9 cellular contexts compared by ENCODE assay signal in the genomic region with DNA sequence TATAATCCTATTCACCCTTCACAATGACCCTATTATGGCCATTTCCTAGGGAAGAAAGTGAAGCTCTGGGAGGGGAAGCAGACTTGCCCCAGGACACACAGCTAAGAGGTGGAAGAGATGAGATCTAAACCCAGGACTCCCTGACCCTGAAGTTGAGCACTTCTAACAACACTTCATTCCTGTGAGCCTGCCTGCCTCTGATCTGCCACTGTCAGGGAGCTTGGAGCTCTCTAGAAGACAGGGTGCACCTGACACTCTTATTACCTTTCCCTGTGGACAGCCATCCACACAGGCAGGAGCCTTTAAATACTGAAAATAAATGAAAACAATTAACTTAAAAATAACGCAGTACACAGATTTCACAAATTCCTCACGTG. TPM values are rescaled to one million over a fixed set of nuclear protein-coding genes. Genes with fewer than 3 reads are reported as not detected.
A peak's percentile ranks its signal among the peaks of the same experiment; 100 is the strongest.
DNase-seq lines count a peak whose midpoint lies in the region; ATAC-seq, FAIRE-seq and TF ChIP-seq lines count a peak whose summit lies in the region.
"Had no signal": no experiment of that assay in that cellular context is flagged by ENCODE, and none has a peak within 500 bp of the region (broad histone marks: within the 10 kb centered on the region; RNA-seq: fewer than 3 reads in every experiment).

No MANE protein-coding gene starts in this region.

- DNase-seq in GM12865 (ENCODE audit: low read depth) = no peak
- DNase-seq in OCI-M1 (lab: John Stamatoyannopoulos, UW) = peak; percentile 44
- no peak for DNase-seq in epithelial cell of esophagus (ENCODE audit: low read depth)
- DNase-seq in osteoblast (ENCODE audit: insufficient read length, low spot score, missing footprints) = no peak
- DNase-seq in DMS153 (lab: John Stamatoyannopoulos, UW) = no peak
- DNase-seq in GM12892 (ENCODE audit: insufficient read length) = no peak
- DNase-seq in AML-193 (lab: John Stamatoyannopoulos, UW) = no peak

- peak overlapping the region; percentile 90 for H3K4me3 ChIP-seq in GM12865 (ENCODE audit: low read depth, low read length)
- peak overlapping the region; percentile 95 for H3K4me3 ChIP-seq in epithelial cell of esophagus (ENCODE audit: low read length)
- H3K4me3 ChIP-seq in osteoblast (ENCODE audit: insufficient read depth, low read length) = peak overlapping the region; percentile 95

- peak overlapping the region; percentile 76 for H3K4me2 ChIP-seq in osteoblast (ENCODE audit: insufficient read depth, low read length)

- peak overlapping the region; percentile 91 for H2AFZ ChIP-seq in osteoblast (ENCODE audit: low read length)

- H3K4me1 ChIP-seq in osteoblast (ENCODE audit: insufficient read depth, low read length) = peaks cover 6% of the 10 kb centered on the region

- no peak for FAIRE-seq in GM12892 (lab: Jason Lieb, UNC)

- H3K36me3 ChIP-seq in osteoblast (ENCODE audit: insufficient read depth, low read length) = peaks cover 11% of the 10 kb centered on the region

- ATAC-seq in HG03196 (IDR thresholded peaks at IDR 0.05; ENCODE audit: unreplicated experiment) = no peak

- TF ChIP-seq CTCF in GM12865 (IDR thresholded peaks at IDR 0.05; ENCODE audit: insufficient read depth, low read depth, low read length, missing control alignments) = no peak
- no peak for TF ChIP-seq CTCF in epithelial cell of esophagus (IDR thresholded peaks at IDR 0.05; ENCODE audit: insufficient read depth, low read depth, low read length, missing control alignments)
- TF ChIP-seq CTCF in osteoblast (IDR thresholded peaks at IDR 0.05; ENCODE audit: extremely low read depth, low read depth, low read length) = no peak

- H3K27me3 ChIP-seq in osteoblast (ENCODE audit: insufficient read depth, low read length) = no peaks in the 10 kb centered on the region

- H4K20me1 ChIP-seq in osteoblast (ENCODE audit: insufficient read depth, low read length) = peaks cover 2% of the 10 kb centered on the region

- no peak overlapping the region for H3K27ac ChIP-seq in osteoblast (ENCODE audit: low read depth, low read length)

- no peak for TF ChIP-seq POLR2A in GM12892 (IDR thresholded peaks at IDR 0.05; ENCODE audit: low read depth, low read length)

- H3K9me3 ChIP-seq in osteoblast (ENCODE audit: low read depth, low read length) = no peaks in the 10 kb centered on the region

- H3K79me2 ChIP-seq in osteoblast (ENCODE audit: insufficient read depth, low read length) = peaks cover 26% of the 10 kb centered on the region

RNA-seq across cellular contexts. Expression of gene MKNK1, which starts 0.6 kb away (rescaled TPM):
- 25.9 and 31.8 TPM in 2 replicates for total RNA-seq in osteoblast
- polyA plus RNA-seq in GM12892 (2012; ENCODE audit: missing spikeins) = 24.1 TPM

RNA-seq across cellular contexts. Expression of gene MOB3C, which starts 13.1 kb away (rescaled TPM):
- 8.3 and 8.7 TPM in 2 replicates for total RNA-seq in osteoblast
- polyA plus RNA-seq in GM12892 (2012; ENCODE audit: missing spikeins) = 6.7 TPM

RNA-seq across cellular contexts. Expression of gene KNCN, which starts 52.0 kb away (rescaled TPM):
- not detected in 2 replicates for total RNA-seq in osteoblast
- polyA plus RNA-seq in GM12892 (2012; ENCODE audit: missing spikeins) = not detected
- total RNA-seq: T-helper 1 cell treated with Interleukin-12 subunit alpha and Interleukin-12 subunit beta and Interleukin-4 antibody, amounts not matched to agents 30 ng/mL and 1 ng/mL, for 36 hours had no signal
